In genomic region chr7:119838444-119838843, GRCh38 we compare ENCODE assay signal across 27 cellular contexts.
"Had no signal": no experiment of that assay in that cellular context is flagged by ENCODE, and none has a peak within 500 bp of the region (broad histone marks: within the 10 kb centered on the region; RNA-seq: fewer than 3 reads in every experiment).

No MANE protein-coding gene starts in this region.

- ATAC-seq: stimulated activated effector memory CD8-positive, alpha-beta T cell treated with anti-CD3 and anti-CD28 coated beads, Interleukin-12 subunit alpha, Interleukin-12 subunit beta, amount 100 ng/mL, for 72 hours; stimulated activated memory B cell treated with anti-CD40 and anti-IgM and Interleukin-4, amounts not matched to agents 10 μg/mL and 1 μg/mL and 100 μg/mL, for 72 hours; stimulated activated naive B cell treated with anti-CD40 and anti-IgM and Interleukin-4, amounts not matched to agents 10 μg/mL and 1 μg/mL and 100 μg/mL, for 72 hours; stimulated activated naive CD8-positive, alpha-beta T cell treated with anti-CD3 and anti-CD28 coated beads, Interleukin-15, amount 100 ng/mL, for 72 hours; stimulated activated naive CD8-positive, alpha-beta T cell treated with anti-CD3 and anti-CD28 coated beads, Interleukin-15, Interleukin-2, amounts not matched to agents 100 U/mL and 50 U/mL, for 24 hours; upper lobe of right lung had no signal

- H3K27ac ChIP-seq: stomach, suprapubic skin, testis, thoracic aorta, thyroid gland, tibial artery, tibial nerve, transverse colon, upper lobe of left lung, upper lobe of right lung, uterus, vagina had no signal

- FAIRE-seq: urothelium cell line had no signal

- H3K4me3 ChIP-seq: stomach, suprapubic skin, testis, thoracic aorta, thyroid gland, tibial artery, tibial nerve, transverse colon, upper lobe of left lung, upper lobe of right lung, uterus, vagina had no signal

- DNase-seq: stimulated activated CD4-positive, alpha-beta T cell treated with anti-CD3 and anti-CD28 coated beads, Interleukin-2, amount 100 ng/mL, for 48 hours; stimulated activated CD4-positive, alpha-beta T cell treated with anti-CD3 and anti-CD28 coated beads, Interleukin-4, amount 100 ng/mL, for 1 hour; stimulated activated CD4-positive, alpha-beta T cell treated with anti-CD3 and anti-CD28 coated beads, Interleukin-4, amount 100 ng/mL, for 24 hours; stimulated activated CD4-positive, alpha-beta T cell treated with anti-CD3 and anti-CD28 coated beads, Interleukin-4, amount 100 ng/mL, for 4 hours; stimulated activated CD8-positive, alpha-beta memory T cell treated with anti-CD3 and anti-CD28 coated beads, Interleukin-4, amount 100 ng/mL, for 48 hours; stimulated activated naive B cell treated with anti-CD40 and anti-IgM and Interleukin-4, amounts not matched to agents 10 μg/mL and 1 μg/mL and 100 μg/mL, for 72 hours; stimulated activated naive CD4-positive, alpha-beta T cell; stimulated activated naive CD4-positive, alpha-beta T cell treated with Interleukin-2 at 50 U/mL for 16 hours; stimulated activated naive CD8-positive, alpha-beta T cell treated with anti-CD3 and anti-CD28 coated beads, Interleukin-15, amount 100 ng/mL, for 72 hours; stimulated activated naive CD8-positive, alpha-beta T cell treated with anti-CD3 and anti-CD28 coated beads, Interleukin-15, Interleukin-2, amounts not matched to agents 100 U/mL and 50 U/mL, for 24 hours; stomach; substantia nigra; testis; thyroid gland; tibial artery; transverse colon; trophoblast cell; upper lobe of left lung; upper lobe of right lung; uterus had no signal

- H3K4me1 ChIP-seq: stomach, suprapubic skin, testis, thyroid gland, tibial artery, tibial nerve, transverse colon, upper lobe of left lung, upper lobe of right lung, uterus, vagina had no signal

- H3K27me3 ChIP-seq: stomach, suprapubic skin, testis, thyroid gland, tibial artery, tibial nerve, transverse colon, upper lobe of left lung, upper lobe of right lung, uterus, vagina had no signal

- H3K36me3 ChIP-seq: stomach, suprapubic skin, thoracic aorta, thyroid gland, tibial artery, tibial nerve, transverse colon, upper lobe of left lung, upper lobe of right lung, uterus, vagina had no signal

- H3K9me3 ChIP-seq: testis, thoracic aorta, thyroid gland, upper lobe of left lung, uterus, vagina had no signal
